In the genomic region with DNA sequence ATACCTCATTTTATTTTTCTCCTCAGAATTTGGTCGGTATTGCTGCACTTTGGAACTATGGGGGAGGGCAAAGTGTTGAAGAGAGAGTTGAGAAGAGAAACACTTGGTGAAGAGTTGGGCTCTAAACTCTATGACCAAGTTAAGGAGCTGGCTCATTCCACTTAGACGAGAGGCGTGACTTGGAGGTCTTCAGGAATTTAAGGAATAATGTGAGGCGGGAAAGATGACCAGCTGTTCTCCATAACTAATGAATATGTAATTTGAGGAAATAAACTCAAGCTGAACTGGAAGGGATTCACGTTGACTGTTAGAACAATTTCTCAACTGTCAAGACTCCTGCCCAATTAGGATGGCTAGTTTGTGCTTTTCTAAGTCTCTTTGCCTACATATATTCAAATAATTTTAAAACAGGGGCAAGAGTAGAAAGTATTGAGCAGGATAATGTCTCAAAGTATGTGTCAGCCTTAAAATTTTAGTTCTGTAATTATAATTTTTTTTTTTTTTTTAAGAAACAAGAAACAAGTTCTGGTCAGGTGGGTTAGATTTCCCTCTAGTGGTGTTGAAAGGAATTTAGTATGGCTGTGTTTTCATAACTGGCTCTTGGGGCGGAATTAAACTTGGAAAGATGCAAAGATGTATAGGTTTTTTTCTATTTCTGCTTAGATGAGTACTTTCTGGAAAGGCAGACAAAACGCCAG, we compare ENCODE assay signal across 1 cellular context.
TF ChIP-seq lines count a peak whose summit lies in the region.

No MANE protein-coding gene starts in this region.

TF ChIP-seq in GM23338, 12 proteins besides CTCF, POLR2A, EP300 and RAD21 (continued from another document):
- TF ChIP-seq, protein P1, sequence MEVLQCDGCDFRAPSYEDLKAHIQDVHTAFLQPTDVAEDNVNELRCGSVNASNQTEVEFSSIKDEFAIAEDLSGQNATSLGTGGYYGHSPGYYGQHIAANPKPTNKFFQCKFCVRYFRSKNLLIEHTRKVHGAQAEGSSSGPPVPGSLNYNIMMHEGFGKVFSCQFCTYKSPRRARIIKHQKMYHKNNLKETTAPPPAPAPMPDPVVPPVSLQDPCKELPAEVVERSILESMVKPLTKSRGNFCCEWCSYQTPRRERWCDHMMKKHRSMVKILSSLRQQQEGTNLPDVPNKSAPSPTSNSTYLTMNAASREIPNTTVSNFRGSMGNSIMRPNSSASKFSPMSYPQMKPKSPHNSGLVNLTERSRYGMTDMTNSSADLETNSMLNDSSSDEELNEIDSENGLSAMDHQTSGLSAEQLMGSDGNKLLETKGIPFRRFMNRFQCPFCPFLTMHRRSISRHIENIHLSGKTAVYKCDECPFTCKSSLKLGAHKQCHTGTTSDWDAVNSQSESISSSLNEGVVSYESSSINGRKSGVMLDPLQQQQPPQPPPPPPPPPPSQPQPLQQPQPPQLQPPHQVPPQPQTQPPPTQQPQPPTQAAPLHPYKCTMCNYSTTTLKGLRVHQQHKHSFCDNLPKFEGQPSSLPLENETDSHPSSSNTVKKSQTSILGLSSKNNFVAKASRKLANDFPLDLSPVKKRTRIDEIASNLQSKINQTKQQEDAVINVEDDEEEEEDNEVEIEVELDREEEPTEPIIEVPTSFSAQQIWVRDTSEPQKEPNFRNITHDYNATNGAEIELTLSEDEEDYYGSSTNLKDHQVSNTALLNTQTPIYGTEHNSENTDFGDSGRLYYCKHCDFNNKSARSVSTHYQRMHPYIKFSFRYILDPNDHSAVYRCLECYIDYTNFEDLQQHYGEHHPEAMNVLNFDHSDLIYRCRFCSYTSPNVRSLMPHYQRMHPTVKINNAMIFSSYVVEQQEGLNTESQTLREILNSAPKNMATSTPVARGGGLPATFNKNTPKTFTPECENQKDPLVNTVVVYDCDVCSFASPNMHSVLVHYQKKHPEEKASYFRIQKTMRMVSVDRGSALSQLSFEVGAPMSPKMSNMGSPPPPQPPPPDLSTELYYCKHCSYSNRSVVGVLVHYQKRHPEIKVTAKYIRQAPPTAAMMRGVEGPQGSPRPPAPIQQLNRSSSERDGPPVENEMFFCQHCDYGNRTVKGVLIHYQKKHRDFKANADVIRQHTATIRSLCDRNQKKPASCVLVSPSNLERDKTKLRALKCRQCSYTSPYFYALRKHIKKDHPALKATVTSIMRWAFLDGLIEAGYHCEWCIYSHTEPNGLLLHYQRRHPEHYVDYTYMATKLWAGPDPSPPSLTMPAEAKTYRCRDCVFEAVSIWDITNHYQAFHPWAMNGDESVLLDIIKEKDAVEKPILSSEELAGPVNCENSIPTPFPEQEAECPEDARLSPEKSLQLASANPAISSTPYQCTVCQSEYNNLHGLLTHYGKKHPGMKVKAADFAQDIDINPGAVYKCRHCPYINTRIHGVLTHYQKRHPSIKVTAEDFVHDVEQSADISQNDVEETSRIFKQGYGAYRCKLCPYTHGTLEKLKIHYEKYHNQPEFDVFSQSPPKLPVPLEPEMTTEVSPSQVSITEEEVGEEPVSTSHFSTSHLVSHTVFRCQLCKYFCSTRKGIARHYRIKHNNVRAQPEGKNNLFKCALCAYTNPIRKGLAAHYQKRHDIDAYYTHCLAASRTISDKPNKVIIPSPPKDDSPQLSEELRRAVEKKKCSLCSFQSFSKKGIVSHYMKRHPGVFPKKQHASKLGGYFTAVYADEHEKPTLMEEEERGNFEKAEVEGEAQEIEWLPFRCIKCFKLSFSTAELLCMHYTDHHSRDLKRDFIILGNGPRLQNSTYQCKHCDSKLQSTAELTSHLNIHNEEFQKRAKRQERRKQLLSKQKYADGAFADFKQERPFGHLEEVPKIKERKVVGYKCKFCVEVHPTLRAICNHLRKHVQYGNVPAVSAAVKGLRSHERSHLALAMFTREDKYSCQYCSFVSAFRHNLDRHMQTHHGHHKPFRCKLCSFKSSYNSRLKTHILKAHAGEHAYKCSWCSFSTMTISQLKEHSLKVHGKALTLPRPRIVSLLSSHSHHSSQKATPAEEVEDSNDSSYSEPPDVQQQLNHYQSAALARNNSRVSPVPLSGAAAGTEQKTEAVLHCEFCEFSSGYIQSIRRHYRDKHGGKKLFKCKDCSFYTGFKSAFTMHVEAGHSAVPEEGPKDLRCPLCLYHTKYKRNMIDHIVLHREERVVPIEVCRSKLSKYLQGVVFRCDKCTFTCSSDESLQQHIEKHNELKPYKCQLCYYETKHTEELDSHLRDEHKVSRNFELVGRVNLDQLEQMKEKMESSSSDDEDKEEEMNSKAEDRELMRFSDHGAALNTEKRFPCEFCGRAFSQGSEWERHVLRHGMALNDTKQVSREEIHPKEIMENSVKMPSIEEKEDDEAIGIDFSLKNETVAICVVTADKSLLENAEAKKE (CRISPR knock-in tag; IDR thresholded peaks at IDR 0.05) = no peak
- no peak for TF ChIP-seq STAT1 (IDR thresholded peaks at IDR 0.05; ENCODE audit: unreplicated experiment)
- TF ChIP-seq JUNB (IDR thresholded peaks at IDR 0.05; ENCODE audit: unreplicated experiment) = no peak
- TF ChIP-seq POLR2AphosphoS5 (IDR thresholded peaks at IDR 0.05; ENCODE audit: low read depth) = no peak
- TF ChIP-seq, protein P2, sequence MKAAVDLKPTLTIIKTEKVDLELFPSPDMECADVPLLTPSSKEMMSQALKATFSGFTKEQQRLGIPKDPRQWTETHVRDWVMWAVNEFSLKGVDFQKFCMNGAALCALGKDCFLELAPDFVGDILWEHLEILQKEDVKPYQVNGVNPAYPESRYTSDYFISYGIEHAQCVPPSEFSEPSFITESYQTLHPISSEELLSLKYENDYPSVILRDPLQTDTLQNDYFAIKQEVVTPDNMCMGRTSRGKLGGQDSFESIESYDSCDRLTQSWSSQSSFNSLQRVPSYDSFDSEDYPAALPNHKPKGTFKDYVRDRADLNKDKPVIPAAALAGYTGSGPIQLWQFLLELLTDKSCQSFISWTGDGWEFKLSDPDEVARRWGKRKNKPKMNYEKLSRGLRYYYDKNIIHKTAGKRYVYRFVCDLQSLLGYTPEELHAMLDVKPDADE (IDR thresholded peaks at IDR 0.05) = no peak
- no peak for TF ChIP-seq CREB1 (CRISPR knock-in tag; IDR thresholded peaks at IDR 0.05; ENCODE audit: low read depth)
- TF ChIP-seq, protein P3, sequence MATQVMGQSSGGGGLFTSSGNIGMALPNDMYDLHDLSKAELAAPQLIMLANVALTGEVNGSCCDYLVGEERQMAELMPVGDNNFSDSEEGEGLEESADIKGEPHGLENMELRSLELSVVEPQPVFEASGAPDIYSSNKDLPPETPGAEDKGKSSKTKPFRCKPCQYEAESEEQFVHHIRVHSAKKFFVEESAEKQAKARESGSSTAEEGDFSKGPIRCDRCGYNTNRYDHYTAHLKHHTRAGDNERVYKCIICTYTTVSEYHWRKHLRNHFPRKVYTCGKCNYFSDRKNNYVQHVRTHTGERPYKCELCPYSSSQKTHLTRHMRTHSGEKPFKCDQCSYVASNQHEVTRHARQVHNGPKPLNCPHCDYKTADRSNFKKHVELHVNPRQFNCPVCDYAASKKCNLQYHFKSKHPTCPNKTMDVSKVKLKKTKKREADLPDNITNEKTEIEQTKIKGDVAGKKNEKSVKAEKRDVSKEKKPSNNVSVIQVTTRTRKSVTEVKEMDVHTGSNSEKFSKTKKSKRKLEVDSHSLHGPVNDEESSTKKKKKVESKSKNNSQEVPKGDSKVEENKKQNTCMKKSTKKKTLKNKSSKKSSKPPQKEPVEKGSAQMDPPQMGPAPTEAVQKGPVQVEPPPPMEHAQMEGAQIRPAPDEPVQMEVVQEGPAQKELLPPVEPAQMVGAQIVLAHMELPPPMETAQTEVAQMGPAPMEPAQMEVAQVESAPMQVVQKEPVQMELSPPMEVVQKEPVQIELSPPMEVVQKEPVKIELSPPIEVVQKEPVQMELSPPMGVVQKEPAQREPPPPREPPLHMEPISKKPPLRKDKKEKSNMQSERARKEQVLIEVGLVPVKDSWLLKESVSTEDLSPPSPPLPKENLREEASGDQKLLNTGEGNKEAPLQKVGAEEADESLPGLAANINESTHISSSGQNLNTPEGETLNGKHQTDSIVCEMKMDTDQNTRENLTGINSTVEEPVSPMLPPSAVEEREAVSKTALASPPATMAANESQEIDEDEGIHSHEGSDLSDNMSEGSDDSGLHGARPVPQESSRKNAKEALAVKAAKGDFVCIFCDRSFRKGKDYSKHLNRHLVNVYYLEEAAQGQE (IDR thresholded peaks at IDR 0.05; ENCODE audit: unreplicated experiment) = no peak
- no peak for TF ChIP-seq ZNF114 (CRISPR knock-in tag; IDR thresholded peaks at IDR 0.05)
- no peak for TF ChIP-seq EZH2 (IDR thresholded peaks at IDR 0.05; ENCODE audit: low read depth, unreplicated experiment)
- TF ChIP-seq NANOG (IDR thresholded peaks at IDR 0.05; ENCODE audit: borderline replicate concordance) = no peak
- no peak for TF ChIP-seq ZNF331 (CRISPR knock-in tag; IDR thresholded peaks at IDR 0.05; ENCODE audit: low read depth)
